Comparison of ENCODE assay signal across 2 cellular contexts in genomic region chr16:9316615-9317014, GRCh38.
TF ChIP-seq lines count a peak whose summit lies in the region.

No MANE protein-coding gene starts in this region.

TF ChIP-seq in HepG2, 621 proteins besides CTCF, POLR2A, EP300 and RAD21 (continued from another document and continues in another):
- TF ChIP-seq POGK (CRISPR knock-in tag; conservative IDR thresholded peaks at IDR 0.05) (no peak), ZNF652 (CRISPR knock-in tag; IDR thresholded peaks at IDR 0.05; ENCODE audit: borderline replicate concordance, low read depth) (no peak), RBFOX2 (IDR thresholded peaks at IDR 0.05; ENCODE audit: low read depth, low read length) (no peak), SNRNP70 (IDR thresholded peaks at IDR 0.05; ENCODE audit: low read depth, low read length) (no peak), ZNF296 (CRISPR knock-in tag; conservative IDR thresholded peaks at IDR 0.05) (no peak), ZNF34 (CRISPR knock-in tag; IDR thresholded peaks at IDR 0.05; ENCODE audit: borderline replicate concordance) (no peak), ZNF251 (CRISPR knock-in tag; IDR thresholded peaks at IDR 0.05) (no peak), SMARCE1 (IDR thresholded peaks at IDR 0.05; ENCODE audit: borderline replicate concordance) (no peak), YEATS4 (CRISPR knock-in tag; IDR thresholded peaks at IDR 0.05; ENCODE audit: borderline replicate concordance) (no peak), ZNF792 (CRISPR knock-in tag; IDR thresholded peaks at IDR 0.05) (peak; percentile 82; the same call in 1 of the 2 replicates), FOXO4 (CRISPR knock-in tag; conservative IDR thresholded peaks at IDR 0.05) (no peak), NFKB2 (CRISPR knock-in tag; IDR thresholded peaks at IDR 0.05; ENCODE audit: borderline replicate concordance) (no peak), ELF3 (CRISPR knock-in tag; IDR thresholded peaks at IDR 0.05) (peak; percentile 76), ZEB1 (IDR thresholded peaks at IDR 0.05; ENCODE audit: insufficient replicate concordance, low read depth) (no peak), JDP2 (CRISPR knock-in tag; IDR thresholded peaks at IDR 0.05; ENCODE audit: borderline replicate concordance) (no peak), KDM5B (CRISPR knock-in tag; IDR thresholded peaks at IDR 0.05; ENCODE audit: borderline replicate concordance) (no peak), ZBTB37 (CRISPR knock-in tag; IDR thresholded peaks at IDR 0.05) (no peak), SNAPC5 (CRISPR knock-in tag; IDR thresholded peaks at IDR 0.05; ENCODE audit: borderline replicate concordance) (no peak), SAFB2 (CRISPR knock-in tag; IDR thresholded peaks at IDR 0.05; ENCODE audit: borderline replicate concordance, low read depth) (no peak), LBX2 (CRISPR knock-in tag; IDR thresholded peaks at IDR 0.05; ENCODE audit: borderline replicate concordance) (no peak), HNRNPUL1 (IDR thresholded peaks at IDR 0.05; ENCODE audit: low read depth, low read length) (peak; percentile 97), ZNF276 (CRISPR knock-in tag; IDR thresholded peaks at IDR 0.05; ENCODE audit: low read depth) (no peak), ZNF335 (CRISPR knock-in tag; IDR thresholded peaks at IDR 0.05) (no peak), NKX3-1 (CRISPR knock-in tag; IDR thresholded peaks at IDR 0.05) (no peak), NR3C1 (CRISPR knock-in tag; IDR thresholded peaks at IDR 0.05) (no peak), MYNN (CRISPR knock-in tag; IDR thresholded peaks at IDR 0.05; ENCODE audit: low read depth) (no peak), LCORL (IDR thresholded peaks at IDR 0.05) (no peak), LCORL (CRISPR knock-in tag; IDR thresholded peaks at IDR 0.05) (peak; percentile 41), MBNL3 (CRISPR knock-in tag; conservative IDR thresholded peaks at IDR 0.05) (no peak)

TF ChIP-seq in GM23338, 12 proteins besides CTCF, POLR2A, EP300 and RAD21 (continued from another document):
- no peak for TF ChIP-seq ZNF462 (CRISPR knock-in tag; IDR thresholded peaks at IDR 0.05)
- TF ChIP-seq REST (IDR thresholded peaks at IDR 0.05; ENCODE audit: unreplicated experiment), result no peak
- TF ChIP-seq EZH2 (IDR thresholded peaks at IDR 0.05; ENCODE audit: low read depth, unreplicated experiment), result no peak
- TF ChIP-seq JUNB (IDR thresholded peaks at IDR 0.05; ENCODE audit: unreplicated experiment), result no peak
- TF ChIP-seq ZNF331 (CRISPR knock-in tag; IDR thresholded peaks at IDR 0.05; ENCODE audit: low read depth), result no peak
